1 cellular context compared by ENCODE assay signal in the genomic region with DNA sequence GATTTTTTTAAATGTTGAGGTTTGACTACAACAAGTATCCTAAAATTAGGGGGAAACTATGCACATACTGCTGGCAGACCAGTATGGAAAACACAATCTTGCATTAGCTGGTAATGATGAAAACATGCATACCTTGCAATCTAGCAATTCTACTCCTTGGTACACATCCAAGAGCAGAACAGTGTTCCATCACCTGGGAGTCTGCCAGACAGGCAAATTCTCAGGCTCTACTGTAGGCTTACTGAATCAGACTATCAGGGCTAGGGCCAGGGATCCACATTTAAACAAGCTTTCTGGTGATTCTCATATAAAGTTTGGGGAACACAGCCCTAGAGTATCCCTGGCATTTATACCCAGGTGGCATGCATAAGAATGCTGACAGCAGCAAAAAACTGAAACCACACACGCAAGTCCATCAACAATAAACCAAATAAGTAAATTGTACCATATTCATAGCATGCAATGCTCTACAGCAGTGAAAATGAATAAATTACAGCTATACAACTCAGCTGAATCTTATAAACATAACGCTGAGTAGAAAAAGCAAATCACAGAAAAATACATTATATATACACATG.
TF ChIP-seq lines count a peak whose summit lies in the region.

No MANE protein-coding gene starts in this region.

TF ChIP-seq in K562, 482 proteins besides CTCF, POLR2A, EP300 and RAD21:
- TF ChIP-seq MAFF (IDR thresholded peaks at IDR 0.05; ENCODE audit: low read length): peak; percentile 68
- TF ChIP-seq THRAP3 (IDR thresholded peaks at IDR 0.05; ENCODE audit: borderline replicate concordance): no peak
- TF ChIP-seq KAT2B (IDR thresholded peaks at IDR 0.05; ENCODE audit: low read depth, low read length): no peak
- no peak for TF ChIP-seq ZNF140 (CRISPR knock-in tag; IDR thresholded peaks at IDR 0.05)
- TF ChIP-seq CC2D1A (IDR thresholded peaks at IDR 0.05): no peak
- TF ChIP-seq HNRNPH1 (optimal IDR thresholded peaks at IDR 0.05; ENCODE audit: low read depth, low read length): no peak
- no peak for TF ChIP-seq NRF1 (conservative IDR thresholded peaks at IDR 0.05 in 1 of 2, IDR thresholded peaks at IDR 0.05 in 1 of 2)
- no peak for TF ChIP-seq FOXK1 (CRISPR knock-in tag; IDR thresholded peaks at IDR 0.05; ENCODE audit: borderline replicate concordance)
- no peak for TF ChIP-seq SMARCA5 (IDR thresholded peaks at IDR 0.05)
- TF ChIP-seq ZBTB2 (IDR thresholded peaks at IDR 0.05): no peak
- TF ChIP-seq, protein P1, sequence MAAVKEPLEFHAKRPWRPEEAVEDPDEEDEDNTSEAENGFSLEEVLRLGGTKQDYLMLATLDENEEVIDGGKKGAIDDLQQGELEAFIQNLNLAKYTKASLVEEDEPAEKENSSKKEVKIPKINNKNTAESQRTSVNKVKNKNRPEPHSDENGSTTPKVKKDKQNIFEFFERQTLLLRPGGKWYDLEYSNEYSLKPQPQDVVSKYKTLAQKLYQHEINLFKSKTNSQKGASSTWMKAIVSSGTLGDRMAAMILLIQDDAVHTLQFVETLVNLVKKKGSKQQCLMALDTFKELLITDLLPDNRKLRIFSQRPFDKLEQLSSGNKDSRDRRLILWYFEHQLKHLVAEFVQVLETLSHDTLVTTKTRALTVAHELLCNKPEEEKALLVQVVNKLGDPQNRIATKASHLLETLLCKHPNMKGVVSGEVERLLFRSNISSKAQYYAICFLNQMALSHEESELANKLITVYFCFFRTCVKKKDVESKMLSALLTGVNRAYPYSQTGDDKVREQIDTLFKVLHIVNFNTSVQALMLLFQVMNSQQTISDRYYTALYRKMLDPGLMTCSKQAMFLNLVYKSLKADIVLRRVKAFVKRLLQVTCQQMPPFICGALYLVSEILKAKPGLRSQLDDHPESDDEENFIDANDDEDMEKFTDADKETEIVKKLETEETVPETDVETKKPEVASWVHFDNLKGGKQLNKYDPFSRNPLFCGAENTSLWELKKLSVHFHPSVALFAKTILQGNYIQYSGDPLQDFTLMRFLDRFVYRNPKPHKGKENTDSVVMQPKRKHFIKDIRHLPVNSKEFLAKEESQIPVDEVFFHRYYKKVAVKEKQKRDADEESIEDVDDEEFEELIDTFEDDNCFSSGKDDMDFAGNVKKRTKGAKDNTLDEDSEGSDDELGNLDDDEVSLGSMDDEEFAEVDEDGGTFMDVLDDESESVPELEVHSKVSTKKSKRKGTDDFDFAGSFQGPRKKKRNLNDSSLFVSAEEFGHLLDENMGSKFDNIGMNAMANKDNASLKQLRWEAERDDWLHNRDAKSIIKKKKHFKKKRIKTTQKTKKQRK (IDR thresholded peaks at IDR 0.05; ENCODE audit: borderline replicate concordance, low read depth, low read length): no peak
- 0 out of 2 replicates have a peak, but pooled peaks have one; percentile 20 for TF ChIP-seq MAFG (tag; conservative IDR thresholded peaks at IDR 0.05)
- no peak for TF ChIP-seq ZNF644 (tag; IDR thresholded peaks at IDR 0.05; ENCODE audit: low read depth)
- no peak for TF ChIP-seq ZNF143 (CRISPR knock-in tag; IDR thresholded peaks at IDR 0.05)
- no peak for TF ChIP-seq ZNF324 (CRISPR knock-in tag; IDR thresholded peaks at IDR 0.05)
- no peak for TF ChIP-seq SIX5 (IDR thresholded peaks at IDR 0.05; ENCODE audit: borderline replicate concordance in 1 of 2, insufficient read depth in 1 of 2, low read depth in 1 of 2, low read length in 2 of 2)
- TF ChIP-seq, protein P2, sequence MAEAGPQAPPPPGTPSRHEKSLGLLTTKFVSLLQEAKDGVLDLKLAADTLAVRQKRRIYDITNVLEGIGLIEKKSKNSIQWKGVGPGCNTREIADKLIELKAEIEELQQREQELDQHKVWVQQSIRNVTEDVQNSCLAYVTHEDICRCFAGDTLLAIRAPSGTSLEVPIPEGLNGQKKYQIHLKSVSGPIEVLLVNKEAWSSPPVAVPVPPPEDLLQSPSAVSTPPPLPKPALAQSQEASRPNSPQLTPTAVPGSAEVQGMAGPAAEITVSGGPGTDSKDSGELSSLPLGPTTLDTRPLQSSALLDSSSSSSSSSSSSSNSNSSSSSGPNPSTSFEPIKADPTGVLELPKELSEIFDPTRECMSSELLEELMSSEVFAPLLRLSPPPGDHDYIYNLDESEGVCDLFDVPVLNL (CRISPR knock-in tag; IDR thresholded peaks at IDR 0.05; ENCODE audit: low read depth): no peak
- TF ChIP-seq RBFOX2 (IDR thresholded peaks at IDR 0.05; ENCODE audit: low read depth, low read length): no peak
- no peak for TF ChIP-seq ETV1 (tag; conservative IDR thresholded peaks at IDR 0.05; ENCODE audit: low read depth)
- TF ChIP-seq FOS (IDR thresholded peaks at IDR 0.05; ENCODE audit: extremely low read depth, insufficient read length): no peak
- no peak for TF ChIP-seq SRSF3 (IDR thresholded peaks at IDR 0.05; ENCODE audit: insufficient read depth, low read length)
- no peak for TF ChIP-seq ZNF780A (CRISPR knock-in tag; IDR thresholded peaks at IDR 0.05)
- TF ChIP-seq MAFK (IDR thresholded peaks at IDR 0.05; ENCODE audit: low read length): peak; percentile 65
- no peak for TF ChIP-seq THRB (CRISPR knock-in tag; conservative IDR thresholded peaks at IDR 0.05)
